9 cellular contexts compared by ENCODE assay signal in genomic region chr3:58874248-58874741, GRCh38.
DNase-seq lines count a peak whose midpoint lies in the region; ATAC-seq and TF ChIP-seq lines count a peak whose summit lies in the region.
"Had no signal": no experiment of that assay in that cellular context is flagged by ENCODE, and none has a peak within 500 bp of the region (broad histone marks: within the 10 kb centered on the region; RNA-seq: fewer than 3 reads in every experiment).

No MANE protein-coding gene starts in this region.

- no peaks in the 10 kb centered on the region for H4K20me1 ChIP-seq in Loucy (ENCODE audit: insufficient read depth, low read length, poor library complexity, severe bottlenecking)

- H3K27me3 ChIP-seq in Loucy (ENCODE audit: insufficient read depth, low read length, poor library complexity, severe bottlenecking): no peaks in the 10 kb centered on the region
- H3K27me3 ChIP-seq in spleen (replicated peaks in 1 of 7): no peaks in the 10 kb centered on the region
- no peaks in the 10 kb centered on the region for H3K27me3 ChIP-seq in SJCRH30
- H3K27me3 ChIP-seq: transverse colon had no signal

- intact Hi-C loops in spleen (cut with DNase I; ENCODE audit: low total_unique reads): no loop called here

- ATAC-seq in activated CD4-positive, CD25-positive, alpha-beta regulatory T cell treated with anti-CD3 and anti-CD28 coated beads, Interleukin-2, amount 50 U/mL, for 24 hours: peak; percentile 52 to 55
- peak; percentile 85 for ATAC-seq in HG02588 (IDR thresholded peaks at IDR 0.05; ENCODE audit: unreplicated experiment)

- no peak overlapping the region for H3K27ac ChIP-seq in spleen
- H3K27ac ChIP-seq in SJCRH30: no peak overlapping the region
- H3K27ac ChIP-seq: transverse colon had no signal

- H3K36me3 ChIP-seq in Loucy (ENCODE audit: insufficient read depth, low read length) (no peaks in the 10 kb centered on the region), spleen (no peaks in the 10 kb centered on the region), SJCRH30 (no peaks in the 10 kb centered on the region)
- H3K36me3 ChIP-seq: transverse colon had no signal

- H3K79me2 ChIP-seq in Loucy (ENCODE audit: insufficient read depth, low read length): no peaks in the 10 kb centered on the region

- 36 to 65% (median 53%) methylated on average over 5 of the region's 5 CpGs for WGBS in spleen, 5 donors

- TF ChIP-seq CTCF in Loucy (conservative IDR thresholded peaks at IDR 0.05; ENCODE audit: low read length) (no peak), spleen (IDR thresholded peaks at IDR 0.05 in 8 of 11, conservative IDR thresholded peaks at IDR 0.05 in 3 of 11) (no peak)

- peak overlapping the region; percentile 77 for H3K9ac ChIP-seq in Loucy (ENCODE audit: low read depth, low read length, poor library complexity, severe bottlenecking)

- H3K9me2 ChIP-seq in Loucy (replicated peaks; ENCODE audit: low read depth, low read length): no peaks in the 10 kb centered on the region

- peak overlapping the region; percentile 59 for H3K4me2 ChIP-seq in Loucy (ENCODE audit: low read depth, low read length, poor library complexity, severe bottlenecking)

- no peak for DNase-seq in activated CD4-positive, CD25-positive, alpha-beta regulatory T cell treated with anti-CD3 and anti-CD28 coated beads, Interleukin-2, amount 50 U/mL, for 72 hours
- peak; percentile 78 for DNase-seq in kidney tubule cell (ENCODE audit: low spot score)
- DNase-seq in spleen: no peak
- no peak for DNase-seq in NCI-H2196 (lab: John Stamatoyannopoulos, UW; ENCODE audit: unreplicated experiment)
- no peak for DNase-seq in SJCRH30
- DNase-seq: transverse colon had no signal

- peak overlapping the region; percentile 32 for H2AFZ ChIP-seq in Loucy (ENCODE audit: low read length)

- peaks cover 17% of the 10 kb centered on the region for H3K4me1 ChIP-seq in Loucy (ENCODE audit: insufficient read depth, low read length, poor library complexity, severe bottlenecking)
- H3K4me1 ChIP-seq in spleen: no peaks in the 10 kb centered on the region
- H3K4me1 ChIP-seq in SJCRH30: no peaks in the 10 kb centered on the region
- H3K4me1 ChIP-seq: transverse colon had no signal

- H3K9me3 ChIP-seq in Loucy (ENCODE audit: insufficient read depth, low read depth, low read length): no peaks in the 10 kb centered on the region
- H3K9me3 ChIP-seq in spleen: no peaks in the 10 kb centered on the region
- H3K9me3 ChIP-seq in SJCRH30 (replicated peaks): no peaks in the 10 kb centered on the region
- H3K9me3 ChIP-seq: transverse colon had no signal

- no peak overlapping the region for H3K4me3 ChIP-seq in Loucy (ENCODE audit: low read length, poor library complexity, severe bottlenecking)
- no peak overlapping the region for H3K4me3 ChIP-seq in spleen
- H3K4me3 ChIP-seq in SJCRH30: no peak overlapping the region
- H3K4me3 ChIP-seq: transverse colon had no signal

- TF ChIP-seq POLR2A in spleen (IDR thresholded peaks at IDR 0.05): no peak

- 0 out of 2 replicates have a peak, but pooled peaks cover 3% of the 10 kb centered on the region for H3F3A ChIP-seq in Loucy (ENCODE audit: low read depth)
